9 cellular contexts compared by ENCODE assay signal in genomic region chr3:191499307-191500125, GRCh38. TPM values are rescaled to one million over a fixed set of nuclear protein-coding genes. Genes with fewer than 3 reads are reported as not detected.
DNase-seq lines count a peak whose midpoint lies in the region; ATAC-seq, FAIRE-seq and TF ChIP-seq lines count a peak whose summit lies in the region.
"Had no signal": no experiment of that assay in that cellular context is flagged by ENCODE, and none has a peak within 500 bp of the region (broad histone marks: within the 10 kb centered on the region; RNA-seq: fewer than 3 reads in every experiment).

No MANE protein-coding gene starts in this region.

- POLR2A ChIA-PET in AG04450 (lab: Yijun Ruan, JAX), result no interaction called here

- H3K27me3 ChIP-seq in AG04450 (ENCODE audit: control insufficient read depth, insufficient read depth, low read length) (no peaks in the 10 kb centered on the region), bronchial epithelial cell (ENCODE audit: control insufficient read depth, insufficient read depth, low read length) (no peaks in the 10 kb centered on the region)

- H3K27me3 Mint-ChIP-seq in mesothelial cell of epicardium (ENCODE audit: low read depth), result no peaks in the 10 kb centered on the region
- H3K27me3 Mint-ChIP-seq in T-helper 2 cell treated with Interferon-gamma antibody and Interleukin-4, amounts not matched to agents 5 μg/mL and 100 μg/mL, for 36 hours (ENCODE audit: low read depth), result no peaks in the 10 kb centered on the region

- peak overlapping the region; percentile 10 for H3K27ac Mint-ChIP-seq in mesothelial cell of epicardium
- H3K27ac Mint-ChIP-seq in T-helper 2 cell treated with Interferon-gamma antibody and Interleukin-4, amounts not matched to agents 5 μg/mL and 100 μg/mL, for 36 hours, result no peak overlapping the region

- CTCF ChIA-PET in AG04450 (lab: Charles Lee), result no interaction called here

- ATAC-seq in HG02763 (IDR thresholded peaks at IDR 0.05; ENCODE audit: unreplicated experiment) (no peak), HG03442 (IDR thresholded peaks at IDR 0.05; ENCODE audit: unreplicated experiment) (no peak)

- DNase-seq in AG04450 (ENCODE audit: low read depth, low spot score), result peak; percentile 0
- DNase-seq in NCI-H1105 treated with DMSO at 0.1 percent for 48 hours (lab: John Stamatoyannopoulos, UW), result peak; percentile 84
- DNase-seq in bronchial epithelial cell (ENCODE audit: low read depth), result peak; percentile 52
- DNase-seq in mesothelial cell of epicardium (ENCODE audit: low spot score in 2 of 2, unreplicated experiment in 2 of 2), result peak; percentile 26 to 58
- no peak for DNase-seq in NCI-H526 (lab: John Stamatoyannopoulos, UW)
- DNase-seq in T-helper 2 cell treated with Interferon-gamma antibody and Interleukin-4, amounts not matched to agents 5 μg/mL and 100 μg/mL, for 36 hours (ENCODE audit: low spot score), result no peak

- peak overlapping the region; percentile 37 for H3K4me3 Mint-ChIP-seq in mesothelial cell of epicardium
- H3K4me3 Mint-ChIP-seq in T-helper 2 cell treated with Interferon-gamma antibody and Interleukin-4, amounts not matched to agents 5 μg/mL and 100 μg/mL, for 36 hours, result no peak overlapping the region

- H3K4me1 Mint-ChIP-seq in mesothelial cell of epicardium, result peaks cover 9% of the 10 kb centered on the region
- H3K4me1 Mint-ChIP-seq in T-helper 2 cell treated with Interferon-gamma antibody and Interleukin-4, amounts not matched to agents 5 μg/mL and 100 μg/mL, for 36 hours (ENCODE audit: low read depth), result no peaks in the 10 kb centered on the region

- no peaks in the 10 kb centered on the region for H3K36me3 Mint-ChIP-seq in mesothelial cell of epicardium
- no peaks in the 10 kb centered on the region for H3K36me3 Mint-ChIP-seq in T-helper 2 cell treated with Interferon-gamma antibody and Interleukin-4, amounts not matched to agents 5 μg/mL and 100 μg/mL, for 36 hours (ENCODE audit: low read depth)

- no peaks in the 10 kb centered on the region for H3K9me3 Mint-ChIP-seq in mesothelial cell of epicardium
- H3K9me3 Mint-ChIP-seq in T-helper 2 cell treated with Interferon-gamma antibody and Interleukin-4, amounts not matched to agents 5 μg/mL and 100 μg/mL, for 36 hours, result no peaks in the 10 kb centered on the region

- no peak for FAIRE-seq in bronchial epithelial cell (lab: Jason Lieb, UNC)

- H3K36me3 ChIP-seq in bronchial epithelial cell (ENCODE audit: control insufficient read depth, insufficient read depth, low read length), result no peaks in the 10 kb centered on the region

- H3K27ac ChIP-seq in AG04450 (ENCODE audit: low read depth, low read length), result no peak overlapping the region

- H3K9me3 ChIP-seq in AG04450 (ENCODE audit: control insufficient read depth, insufficient read depth, low read length), result no peaks in the 10 kb centered on the region

- TF ChIP-seq CTCF in AG04450 (IDR thresholded peaks at IDR 0.05; ENCODE audit: low read depth, low read length) (no peak), bronchial epithelial cell (IDR thresholded peaks at IDR 0.05; ENCODE audit: insufficient read depth, low read length, severe bottlenecking) (no peak), mesothelial cell of epicardium (IDR thresholded peaks at IDR 0.05; ENCODE audit: unreplicated experiment) (no peak)

- H3K4me3 ChIP-seq in AG04450 (ENCODE audit: low read depth, low read length) (peak overlapping the region; percentile 44), bronchial epithelial cell (ENCODE audit: low read depth, low read length) (no peak overlapping the region)

RNA-seq across cellular contexts. Expression of gene PYDC2, which starts 38.6 kb away (rescaled TPM):
- not detected in 2 replicates for polyA plus RNA-seq in AG04450 (2011; rRNA removed)
- polyA minus RNA-seq in AG04450 (2011; rRNA and poly(A)+ RNA removed), result not detected in 2 replicates
- total RNA-seq in bronchial epithelial cell (not detected in 2 replicates), mesothelial cell of epicardium (not detected in 3 replicates)
- total RNA-seq: aorta had no signal
- polyA plus RNA-seq: aorta had no signal

Comparison
In these comparisons a context has a peak if more than half of its experiments do, and no peak if none do; other contexts are left out.
1. DNase-seq: peak in AG04450 (single experiment), NCI-H1105 treated with DMSO at 0.1 percent for 48 hours (single experiment), bronchial epithelial cell (single experiment) and mesothelial cell of epicardium (2 of 2); none in NCI-H526 (0 of 2) and T-helper 2 cell treated with Interferon-gamma antibody and Interleukin-4, amounts not matched to agents 5 μg/mL and 100 μg/mL, for 36 hours (single experiment).